13 cellular contexts compared by ENCODE assay signal in genomic region chr17:36674278-36674650, GRCh38.
DNase-seq lines count a peak whose midpoint lies in the region; TF ChIP-seq lines count a peak whose summit lies in the region.
"Had no signal": no experiment of that assay in that cellular context is flagged by ENCODE, and none has a peak within 500 bp of the region (broad histone marks: within the 10 kb centered on the region; RNA-seq: fewer than 3 reads in every experiment).

No MANE protein-coding gene starts in this region.

- TF ChIP-seq CTCF in HFFc6 (IDR thresholded peaks at IDR 0.05): no peak

- DNase-seq in M059J (ENCODE audit: low read depth) (peak; percentile 18), mesenteric fat pad (ENCODE audit: low spot score) (no peak), Ammon's horn (ENCODE audit: low spot score) (no peak), HFFc6 (no peak), KG1 (lab: John Stamatoyannopoulos, UW) (no peak)
- peak; percentile 9 for DNase-seq in activated CD4-positive, alpha-beta T cell treated with anti-CD3 and anti-CD28 coated beads for 1 hour
- peak; percentile 74 for DNase-seq in activated naive CD4-positive, alpha-beta T cell treated with anti-CD3 and anti-CD28 coated beads for 36 hours
- peak in 2 of 3 donors; percentile 11 to 27 for DNase-seq in stimulated activated CD4-positive, alpha-beta T cell treated with anti-CD3 and anti-CD28 coated beads, TNF-alpha, amount 100 ng/mL, for 48 hours (ENCODE audit: low read depth in 3 of 3)
- DNase-seq: heart right ventricle, nucleus accumbens had no signal

- CTCF ChIA-PET in activated naive CD4-positive, alpha-beta T cell treated with anti-CD3 and anti-CD28 coated beads for 36 hours (lab: Charles Lee): interaction anchor here (0.6 kb wide), 1 partner anchor 10 kb away, joined by 5 read pairs; no protein-coding TSS in a partner anchor

- no peak overlapping the region for H3K4me3 Mint-ChIP-seq in activated naive CD4-positive, alpha-beta T cell treated with anti-CD3 and anti-CD28 coated beads for 36 hours
- H3K4me3 Mint-ChIP-seq in HFFc6: no peak overlapping the region
- H3K4me3 Mint-ChIP-seq: GM23338, IgD-negative memory B cell, WTC11 had no signal

- no peaks in the 10 kb centered on the region for H3K36me3 Mint-ChIP-seq in activated naive CD4-positive, alpha-beta T cell treated with anti-CD3 and anti-CD28 coated beads for 36 hours (ENCODE audit: low read depth)
- no peaks in the 10 kb centered on the region for H3K36me3 Mint-ChIP-seq in HFFc6 (ENCODE audit: low read depth)
- H3K36me3 Mint-ChIP-seq: IgD-negative memory B cell, WTC11 had no signal

- intact Hi-C loops in activated naive CD4-positive, alpha-beta T cell treated with anti-CD3 and anti-CD28 coated beads for 36 hours (cut with micrococcal nuclease): loop anchor here (2.0 kb wide), 1 partner anchor 47 kb away; no protein-coding TSS in a partner anchor

- H3K27me3 Mint-ChIP-seq in activated naive CD4-positive, alpha-beta T cell treated with anti-CD3 and anti-CD28 coated beads for 36 hours (ENCODE audit: low read depth): no peaks in the 10 kb centered on the region
- H3K27me3 Mint-ChIP-seq in HFFc6 (ENCODE audit: insufficient read depth): peaks cover 31% of the 10 kb centered on the region

- H3K27ac Mint-ChIP-seq in activated naive CD4-positive, alpha-beta T cell treated with anti-CD3 and anti-CD28 coated beads for 36 hours: peak overlapping the region; percentile 73
- H3K27ac Mint-ChIP-seq in HFFc6: no peak overlapping the region
- H3K27ac Mint-ChIP-seq: GM23338, WTC11 had no signal

- H3K9me3 Mint-ChIP-seq in activated naive CD4-positive, alpha-beta T cell treated with anti-CD3 and anti-CD28 coated beads for 36 hours: no peaks in the 10 kb centered on the region
- no peaks in the 10 kb centered on the region for H3K9me3 Mint-ChIP-seq in HFFc6
- H3K9me3 Mint-ChIP-seq: GM23338, IgD-negative memory B cell, WTC11 had no signal

- H3K4me1 Mint-ChIP-seq in activated naive CD4-positive, alpha-beta T cell treated with anti-CD3 and anti-CD28 coated beads for 36 hours (ENCODE audit: low read depth): peaks cover 30% of the 10 kb centered on the region
- no peaks in the 10 kb centered on the region for H3K4me1 Mint-ChIP-seq in HFFc6 (ENCODE audit: low read depth)

Comparison
In these comparisons a context has a peak if more than half of its experiments do, and no peak if none do; other contexts are left out.
1. DNase-seq: peak in M059J (single experiment), activated CD4-positive, alpha-beta T cell treated with anti-CD3 and anti-CD28 coated beads for 1 hour (single experiment), activated naive CD4-positive, alpha-beta T cell treated with anti-CD3 and anti-CD28 coated beads for 36 hours (single experiment) and stimulated activated CD4-positive, alpha-beta T cell treated with anti-CD3 and anti-CD28 coated beads, TNF-alpha, amount 100 ng/mL, for 48 hours (2 of 3); none in mesenteric fat pad (single experiment), Ammon's horn (single experiment), HFFc6 (single experiment) and KG1 (single experiment).